In the genomic region with DNA sequence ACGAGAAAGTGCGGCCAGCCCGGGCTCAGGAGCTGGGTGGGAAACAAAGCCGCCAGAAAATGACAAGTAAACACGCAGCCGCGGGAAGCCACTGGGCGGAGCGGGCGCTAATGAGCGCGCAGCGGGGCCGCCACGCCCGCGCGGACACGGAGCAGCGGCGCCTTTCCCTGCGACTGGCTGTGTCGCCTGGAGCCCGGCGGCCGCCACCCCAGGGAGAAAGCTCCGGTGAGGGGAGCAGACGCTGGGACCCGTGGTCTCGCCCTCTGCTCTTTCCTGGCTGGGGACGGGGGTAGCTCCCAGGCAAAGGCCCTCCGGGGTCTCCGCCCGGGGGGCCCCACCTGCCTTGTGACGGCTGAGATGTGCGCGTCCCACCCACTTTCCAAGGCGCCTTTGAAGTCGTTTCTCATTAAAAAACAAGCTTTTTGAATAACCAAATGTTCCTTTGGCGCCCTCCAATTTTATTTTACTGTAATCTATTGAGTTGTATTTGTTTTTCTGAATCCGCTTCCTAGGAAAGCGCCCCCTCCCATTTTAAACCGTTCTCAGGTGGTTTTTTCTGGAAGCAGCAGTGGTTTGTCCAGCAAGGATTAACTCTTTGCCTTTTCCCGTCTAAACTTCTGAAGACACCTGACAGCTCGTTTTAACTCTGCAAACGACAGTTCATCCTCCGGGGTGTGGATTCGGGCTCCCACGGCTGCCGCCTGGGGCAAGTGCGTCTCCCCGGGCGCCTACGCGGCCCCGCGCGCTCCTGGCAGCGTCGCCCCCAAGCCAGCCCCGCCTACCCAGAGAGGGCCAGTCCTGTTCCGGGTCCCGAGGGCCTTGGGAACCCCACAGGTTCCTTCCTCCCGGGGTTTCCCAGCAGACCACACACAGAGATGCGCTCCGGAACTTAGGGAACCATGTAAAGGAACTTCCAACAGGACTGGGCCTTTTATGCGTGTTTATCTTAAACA, we compare ENCODE assay signal across 8 cellular contexts. TPM values are rescaled to one million over a fixed set of nuclear protein-coding genes. Genes with fewer than 3 reads are reported as not detected.
DNase-seq lines count a peak whose midpoint lies in the region; ATAC-seq and TF ChIP-seq lines count a peak whose summit lies in the region.

No MANE protein-coding gene starts in this region.

- H3K4me1 Mint-ChIP-seq in CD14-positive monocyte = peaks cover 38% of the 10 kb centered on the region

- H3K9me3 ChIP-seq in hepatocyte (ENCODE audit: low read depth) (no peaks in the 10 kb centered on the region), smooth muscle cell (replicated peaks; ENCODE audit: low read depth) (no peaks in the 10 kb centered on the region)

- H3K4me1 ChIP-seq in hepatocyte (ENCODE audit: insufficient read depth) (peaks cover 6% of the 10 kb centered on the region), smooth muscle cell (ENCODE audit: low read depth) (no peaks in the 10 kb centered on the region)

- no peaks in the 10 kb centered on the region for H3K36me3 ChIP-seq in hepatocyte (replicated peaks; ENCODE audit: insufficient read depth, low read depth)
- H3K36me3 ChIP-seq in smooth muscle cell (ENCODE audit: low read depth) = no peaks in the 10 kb centered on the region

- no peaks in the 10 kb centered on the region for H3K9me2 ChIP-seq in hepatocyte (replicated peaks; ENCODE audit: insufficient read depth)

- intact Hi-C loops in CD14-positive monocyte (cut with micrococcal nuclease) = loop anchor here (10.0 kb wide), 1 partner anchor 371 kb away; the partner anchor contains the start of gene RPS6KA2 (in 2 of the 2)

- ATAC-seq in HG02885 (IDR thresholded peaks at IDR 0.05; ENCODE audit: poor library complexity, unreplicated experiment) (peak; percentile 47), GM21723 (IDR thresholded peaks at IDR 0.05; ENCODE audit: unreplicated experiment) (no peak)

- peaks cover 0 to 2% (median 0%) of the 10 kb centered on the region in 7 donors for H3K9me3 Mint-ChIP-seq in CD14-positive monocyte

- H3K9ac ChIP-seq in smooth muscle cell (ENCODE audit: low read depth) = no peak overlapping the region

- H4K20me1 ChIP-seq in hepatocyte (ENCODE audit: insufficient read depth, poor library complexity, severe bottlenecking) (no peaks in the 10 kb centered on the region), smooth muscle cell (ENCODE audit: low read depth) (no peaks in the 10 kb centered on the region)

- H3K4me3 Mint-ChIP-seq in CD14-positive monocyte = peak overlapping the region; percentile 83 to 92

- peak overlapping the region; percentile 56 for H2AFZ ChIP-seq in hepatocyte
- no peak overlapping the region for H2AFZ ChIP-seq in smooth muscle cell (ENCODE audit: low read depth)

- H3K4me3 ChIP-seq in hepatocyte (peak overlapping the region; percentile 45), smooth muscle cell (peak overlapping the region; percentile 46)

- H3K27ac Mint-ChIP-seq in CD14-positive monocyte = peak overlapping the region in 6 of 7 donors; percentile 85 to 90 (median 87)

- peak overlapping the region; percentile 97 for H3K4me2 ChIP-seq in hepatocyte
- H3K4me2 ChIP-seq in smooth muscle cell = peak overlapping the region; percentile 88

- H3F3A ChIP-seq in smooth muscle cell (ENCODE audit: low read depth) = no peaks in the 10 kb centered on the region

- H3K27me3 Mint-ChIP-seq in CD14-positive monocyte (ENCODE audit: low read depth in 3 of 3) = peaks cover 6 to 19% (median 10%) of the 10 kb centered on the region in 3 donors

- DNase-seq in CD14-positive monocyte (ENCODE audit: low spot score) (no peak), hepatocyte (ENCODE audit: low spot score) (peak; percentile 32), smooth muscle cell (lab: John Stamatoyannopoulos, UW; ENCODE audit: unreplicated experiment) (no peak), HT-29 (ENCODE audit: low spot score) (no peak), T1000 (lab: John Stamatoyannopoulos, UW) (no peak)
- DNase-seq in activated T-cell treated with anti-CD3 and anti-CD28 coated beads, Interleukin-2, amount 50 U/mL, for 48 hours = peak; percentile 45 to 55

- H3K27ac ChIP-seq in hepatocyte (no peak overlapping the region), smooth muscle cell (ENCODE audit: low read depth) (no peak overlapping the region)

- 3% methylated on average over 66 of the region's 67 CpGs for WGBS in hepatocyte (ENCODE audit: low lambda C conversion rate, missing lambda C conversion rate)
- 9% methylated on average over 66 of the region's 67 CpGs for WGBS in smooth muscle cell (ENCODE audit: low lambda C conversion rate)

- H3K27me3 ChIP-seq in hepatocyte (peaks cover 45% of the 10 kb centered on the region), smooth muscle cell (ENCODE audit: low read depth) (peaks cover 33% of the 10 kb centered on the region)

- no peak for TF ChIP-seq CTCF in CD14-positive monocyte (IDR thresholded peaks at IDR 0.05)
- TF ChIP-seq CTCF in hepatocyte (IDR thresholded peaks at IDR 0.05; ENCODE audit: poor library complexity) = no peak
- no peak for TF ChIP-seq CTCF in smooth muscle cell (IDR thresholded peaks at IDR 0.05; ENCODE audit: borderline replicate concordance, insufficient read depth, poor library complexity, severe bottlenecking)

- H3K79me2 ChIP-seq in hepatocyte = no peaks in the 10 kb centered on the region
- no peaks in the 10 kb centered on the region for H3K79me2 ChIP-seq in smooth muscle cell (ENCODE audit: low read depth)

- peaks cover 3% of the 10 kb centered on the region in 2 donors for H3K36me3 Mint-ChIP-seq in CD14-positive monocyte

RNA-seq across cellular contexts. Expression of gene PRR18, which starts 54.6 kb away (rescaled TPM):
- polyA plus RNA-seq in CD14-positive monocyte (not detected), hepatocyte (0.77 and 1.5 TPM in 2 replicates), smooth muscle cell (not detected in 2 replicates)
- total RNA-seq in hepatocyte (0.77 and 1.0 TPM in 2 replicates), smooth muscle cell (0.40 TPM in 1 of 2 replicates, not detected in the other)
- total RNA-seq in HT-29 (2014; rRNA removed; shearing (Covaris generic)) = 0.05 TPM in 1 of 2 replicates, not detected in the other

Comparison
In these comparisons a context has a peak if more than half of its experiments do, and no peak if none do; other contexts are left out.
1. DNase-seq: peak in activated T-cell treated with anti-CD3 and anti-CD28 coated beads, Interleukin-2, amount 50 U/mL, for 48 hours (2 of 2) and hepatocyte (single experiment); none in CD14-positive monocyte (single experiment), smooth muscle cell (single experiment), HT-29 (single experiment) and T1000 (single experiment).